In genomic region chr6:143745160-143746133, GRCh38 we compare ENCODE assay signal across 1 cellular context.
TF ChIP-seq lines count a peak whose summit lies in the region.

No MANE protein-coding gene starts in this region.

TF ChIP-seq in HEK293, 187 proteins besides CTCF, POLR2A, EP300 and RAD21 (continued from another document and continues in another):
- no peak for TF ChIP-seq REPIN1 (tag by site-specific recombination; IDR thresholded peaks at IDR 0.05; ENCODE audit: low read depth)
- no peak for TF ChIP-seq ZNF202 (tag by site-specific recombination; IDR thresholded peaks at IDR 0.05; ENCODE audit: borderline replicate concordance)
- TF ChIP-seq, protein P1, sequence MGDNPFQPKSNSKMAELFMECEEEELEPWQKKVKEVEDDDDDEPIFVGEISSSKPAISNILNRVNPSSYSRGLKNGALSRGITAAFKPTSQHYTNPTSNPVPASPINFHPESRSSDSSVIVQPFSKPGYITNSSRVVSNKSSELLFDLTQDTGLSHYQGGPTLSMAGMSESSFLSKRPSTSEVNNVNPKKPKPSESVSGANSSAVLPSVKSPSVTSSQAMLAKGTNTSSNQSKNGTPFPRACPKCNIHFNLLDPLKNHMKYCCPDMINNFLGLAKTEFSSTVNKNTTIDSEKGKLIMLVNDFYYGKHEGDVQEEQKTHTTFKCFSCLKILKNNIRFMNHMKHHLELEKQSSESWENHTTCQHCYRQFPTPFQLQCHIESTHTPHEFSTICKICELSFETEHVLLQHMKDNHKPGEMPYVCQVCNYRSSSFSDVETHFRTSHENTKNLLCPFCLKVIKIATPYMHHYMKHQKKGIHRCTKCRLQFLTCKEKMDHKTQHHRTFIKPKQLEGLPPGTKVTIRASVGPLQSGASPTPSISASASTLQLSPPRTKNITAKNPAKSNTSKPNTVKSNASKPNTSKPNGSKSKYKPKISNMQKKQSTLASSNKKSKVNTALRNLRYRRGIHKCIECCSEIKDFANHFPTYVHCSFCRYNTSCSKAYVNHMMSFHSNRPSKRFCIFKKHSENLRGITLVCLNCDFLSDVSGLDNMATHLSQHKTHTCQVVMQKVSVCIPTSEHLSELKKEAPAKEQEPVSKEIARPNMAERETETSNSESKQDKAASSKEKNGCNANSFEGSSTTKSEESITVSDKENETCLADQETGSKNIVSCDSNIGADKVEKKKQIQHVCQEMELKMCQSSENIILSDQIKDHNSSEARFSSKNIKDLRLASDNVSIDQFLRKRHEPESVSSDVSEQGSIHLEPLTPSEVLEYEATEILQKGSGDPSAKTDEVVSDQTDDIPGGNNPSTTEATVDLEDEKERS (tag by site-specific recombination; IDR thresholded peaks at IDR 0.05): no peak
- no peak for TF ChIP-seq ZNF423 (tag by site-specific recombination; IDR thresholded peaks at IDR 0.05)
- TF ChIP-seq ZNF791 (tag by site-specific recombination; IDR thresholded peaks at IDR 0.05): no peak
- no peak for TF ChIP-seq AEBP2 (tag by site-specific recombination; IDR thresholded peaks at IDR 0.05; ENCODE audit: borderline replicate concordance)
- no peak for TF ChIP-seq ZNF16 (tag by site-specific recombination; IDR thresholded peaks at IDR 0.05; ENCODE audit: low read depth)
- TF ChIP-seq, protein P2, sequence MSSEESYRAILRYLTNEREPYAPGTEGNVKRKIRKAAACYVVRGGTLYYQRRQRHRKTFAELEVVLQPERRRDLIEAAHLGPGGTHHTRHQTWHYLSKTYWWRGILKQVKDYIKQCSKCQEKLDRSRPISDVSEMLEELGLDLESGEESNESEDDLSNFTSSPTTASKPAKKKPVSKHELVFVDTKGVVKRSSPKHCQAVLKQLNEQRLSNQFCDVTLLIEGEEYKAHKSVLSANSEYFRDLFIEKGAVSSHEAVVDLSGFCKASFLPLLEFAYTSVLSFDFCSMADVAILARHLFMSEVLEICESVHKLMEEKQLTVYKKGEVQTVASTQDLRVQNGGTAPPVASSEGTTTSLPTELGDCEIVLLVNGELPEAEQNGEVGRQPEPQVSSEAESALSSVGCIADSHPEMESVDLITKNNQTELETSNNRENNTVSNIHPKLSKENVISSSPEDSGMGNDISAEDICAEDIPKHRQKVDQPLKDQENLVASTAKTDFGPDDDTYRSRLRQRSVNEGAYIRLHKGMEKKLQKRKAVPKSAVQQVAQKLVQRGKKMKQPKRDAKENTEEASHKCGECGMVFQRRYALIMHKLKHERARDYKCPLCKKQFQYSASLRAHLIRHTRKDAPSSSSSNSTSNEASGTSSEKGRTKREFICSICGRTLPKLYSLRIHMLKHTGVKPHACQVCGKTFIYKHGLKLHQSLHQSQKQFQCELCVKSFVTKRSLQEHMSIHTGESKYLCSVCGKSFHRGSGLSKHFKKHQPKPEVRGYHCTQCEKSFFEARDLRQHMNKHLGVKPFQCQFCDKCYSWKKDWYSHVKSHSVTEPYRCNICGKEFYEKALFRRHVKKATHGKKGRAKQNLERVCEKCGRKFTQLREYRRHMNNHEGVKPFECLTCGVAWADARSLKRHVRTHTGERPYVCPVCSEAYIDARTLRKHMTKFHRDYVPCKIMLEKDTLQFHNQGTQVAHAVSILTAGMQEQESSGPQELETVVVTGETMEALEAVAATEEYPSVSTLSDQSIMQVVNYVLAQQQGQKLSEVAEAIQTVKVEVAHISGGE (tag by site-specific recombination; conservative IDR thresholded peaks at IDR 0.05; ENCODE audit: low read depth): no peak
- no peak for TF ChIP-seq ZNF514 (tag by site-specific recombination; IDR thresholded peaks at IDR 0.05)
- peak; percentile 78 for TF ChIP-seq ZNF398 (tag by site-specific recombination; IDR thresholded peaks at IDR 0.05)
- TF ChIP-seq ZFHX2 (tag by site-specific recombination; conservative IDR thresholded peaks at IDR 0.05): no peak
- TF ChIP-seq GLI2 (tag by site-specific recombination; IDR thresholded peaks at IDR 0.05; ENCODE audit: borderline replicate concordance, low read depth): no peak
- TF ChIP-seq ZNF394 (tag by site-specific recombination; IDR thresholded peaks at IDR 0.05; ENCODE audit: borderline replicate concordance): no peak
- no peak for TF ChIP-seq ZNF488 (tag by site-specific recombination; IDR thresholded peaks at IDR 0.05)
- TF ChIP-seq, protein P3, sequence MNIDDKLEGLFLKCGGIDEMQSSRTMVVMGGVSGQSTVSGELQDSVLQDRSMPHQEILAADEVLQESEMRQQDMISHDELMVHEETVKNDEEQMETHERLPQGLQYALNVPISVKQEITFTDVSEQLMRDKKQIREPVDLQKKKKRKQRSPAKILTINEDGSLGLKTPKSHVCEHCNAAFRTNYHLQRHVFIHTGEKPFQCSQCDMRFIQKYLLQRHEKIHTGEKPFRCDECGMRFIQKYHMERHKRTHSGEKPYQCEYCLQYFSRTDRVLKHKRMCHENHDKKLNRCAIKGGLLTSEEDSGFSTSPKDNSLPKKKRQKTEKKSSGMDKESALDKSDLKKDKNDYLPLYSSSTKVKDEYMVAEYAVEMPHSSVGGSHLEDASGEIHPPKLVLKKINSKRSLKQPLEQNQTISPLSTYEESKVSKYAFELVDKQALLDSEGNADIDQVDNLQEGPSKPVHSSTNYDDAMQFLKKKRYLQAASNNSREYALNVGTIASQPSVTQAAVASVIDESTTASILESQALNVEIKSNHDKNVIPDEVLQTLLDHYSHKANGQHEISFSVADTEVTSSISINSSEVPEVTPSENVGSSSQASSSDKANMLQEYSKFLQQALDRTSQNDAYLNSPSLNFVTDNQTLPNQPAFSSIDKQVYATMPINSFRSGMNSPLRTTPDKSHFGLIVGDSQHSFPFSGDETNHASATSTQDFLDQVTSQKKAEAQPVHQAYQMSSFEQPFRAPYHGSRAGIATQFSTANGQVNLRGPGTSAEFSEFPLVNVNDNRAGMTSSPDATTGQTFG (tag by site-specific recombination; IDR thresholded peaks at IDR 0.05; ENCODE audit: borderline replicate concordance): no peak
- TF ChIP-seq ZNF248 (tag by site-specific recombination; IDR thresholded peaks at IDR 0.05): no peak
- no peak; the same call in 1 of the 2 replicates for TF ChIP-seq TRIM28 (IDR thresholded peaks at IDR 0.05; ENCODE audit: borderline replicate concordance, low read length)
- TF ChIP-seq ZNF843 (tag by site-specific recombination; IDR thresholded peaks at IDR 0.05): no peak
- peak; percentile 48; the same call in 1 of the 2 replicates for TF ChIP-seq ZNF626 (tag by site-specific recombination; IDR thresholded peaks at IDR 0.05)
- peak; percentile 64 for TF ChIP-seq ZNF335 (tag by site-specific recombination; conservative IDR thresholded peaks at IDR 0.05)
- no peak for TF ChIP-seq ZNF555 (tag by site-specific recombination; conservative IDR thresholded peaks at IDR 0.05)
- TF ChIP-seq ZNF274 (IDR thresholded peaks at IDR 0.05; ENCODE audit: low read length): no peak
- TF ChIP-seq ZNF274 (tag by site-specific recombination; IDR thresholded peaks at IDR 0.05; ENCODE audit: borderline replicate concordance): no peak
- TF ChIP-seq ZNF354C (tag by site-specific recombination; IDR thresholded peaks at IDR 0.05; ENCODE audit: borderline replicate concordance, low read depth): no peak
- TF ChIP-seq, protein P4, sequence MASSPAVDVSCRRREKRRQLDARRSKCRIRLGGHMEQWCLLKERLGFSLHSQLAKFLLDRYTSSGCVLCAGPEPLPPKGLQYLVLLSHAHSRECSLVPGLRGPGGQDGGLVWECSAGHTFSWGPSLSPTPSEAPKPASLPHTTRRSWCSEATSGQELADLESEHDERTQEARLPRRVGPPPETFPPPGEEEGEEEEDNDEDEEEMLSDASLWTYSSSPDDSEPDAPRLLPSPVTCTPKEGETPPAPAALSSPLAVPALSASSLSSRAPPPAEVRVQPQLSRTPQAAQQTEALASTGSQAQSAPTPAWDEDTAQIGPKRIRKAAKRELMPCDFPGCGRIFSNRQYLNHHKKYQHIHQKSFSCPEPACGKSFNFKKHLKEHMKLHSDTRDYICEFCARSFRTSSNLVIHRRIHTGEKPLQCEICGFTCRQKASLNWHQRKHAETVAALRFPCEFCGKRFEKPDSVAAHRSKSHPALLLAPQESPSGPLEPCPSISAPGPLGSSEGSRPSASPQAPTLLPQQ (tag by site-specific recombination; IDR thresholded peaks at IDR 0.05): no peak; the same call in 1 of the 2 replicates
- no peak for TF ChIP-seq ZNF132 (tag by site-specific recombination; IDR thresholded peaks at IDR 0.05; ENCODE audit: borderline replicate concordance)
- TF ChIP-seq ZNF571 (tag by site-specific recombination; IDR thresholded peaks at IDR 0.05): no peak
- no peak for TF ChIP-seq ELK4 (IDR thresholded peaks at IDR 0.05; ENCODE audit: borderline replicate concordance, low read depth, low read length)
- TF ChIP-seq ZNF776 (tag by site-specific recombination; IDR thresholded peaks at IDR 0.05; ENCODE audit: borderline replicate concordance): no peak
- no peak for TF ChIP-seq YY2 (tag by site-specific recombination; IDR thresholded peaks at IDR 0.05)
- no peak for TF ChIP-seq ZNF146 (tag by site-specific recombination; IDR thresholded peaks at IDR 0.05)
- TF ChIP-seq, protein P5, sequence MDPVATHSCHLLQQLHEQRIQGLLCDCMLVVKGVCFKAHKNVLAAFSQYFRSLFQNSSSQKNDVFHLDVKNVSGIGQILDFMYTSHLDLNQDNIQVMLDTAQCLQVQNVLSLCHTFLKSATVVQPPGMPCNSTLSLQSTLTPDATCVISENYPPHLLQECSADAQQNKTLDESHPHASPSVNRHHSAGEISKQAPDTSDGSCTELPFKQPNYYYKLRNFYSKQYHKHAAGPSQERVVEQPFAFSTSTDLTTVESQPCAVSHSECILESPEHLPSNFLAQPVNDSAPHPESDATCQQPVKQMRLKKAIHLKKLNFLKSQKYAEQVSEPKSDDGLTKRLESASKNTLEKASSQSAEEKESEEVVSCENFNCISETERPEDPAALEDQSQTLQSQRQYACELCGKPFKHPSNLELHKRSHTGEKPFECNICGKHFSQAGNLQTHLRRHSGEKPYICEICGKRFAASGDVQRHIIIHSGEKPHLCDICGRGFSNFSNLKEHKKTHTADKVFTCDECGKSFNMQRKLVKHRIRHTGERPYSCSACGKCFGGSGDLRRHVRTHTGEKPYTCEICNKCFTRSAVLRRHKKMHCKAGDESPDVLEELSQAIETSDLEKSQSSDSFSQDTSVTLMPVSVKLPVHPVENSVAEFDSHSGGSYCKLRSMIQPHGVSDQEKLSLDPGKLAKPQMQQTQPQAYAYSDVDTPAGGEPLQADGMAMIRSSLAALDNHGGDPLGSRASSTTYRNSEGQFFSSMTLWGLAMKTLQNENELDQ (tag by site-specific recombination; IDR thresholded peaks at IDR 0.05; ENCODE audit: low read depth): no peak
- no peak for TF ChIP-seq ZBTB1 (tag by site-specific recombination; IDR thresholded peaks at IDR 0.05)
- no peak for TF ChIP-seq ZBTB10 (tag by site-specific recombination; IDR thresholded peaks at IDR 0.05)
- TF ChIP-seq ZNF670 (tag by site-specific recombination; IDR thresholded peaks at IDR 0.05; ENCODE audit: low read depth): no peak
- no peak for TF ChIP-seq ZNF292 (tag by site-specific recombination; IDR thresholded peaks at IDR 0.05; ENCODE audit: borderline replicate concordance, low read depth)
- no peak for TF ChIP-seq ZNF416 (tag by site-specific recombination; IDR thresholded peaks at IDR 0.05)
